19 cellular contexts compared by ENCODE assay signal in the genomic region with DNA sequence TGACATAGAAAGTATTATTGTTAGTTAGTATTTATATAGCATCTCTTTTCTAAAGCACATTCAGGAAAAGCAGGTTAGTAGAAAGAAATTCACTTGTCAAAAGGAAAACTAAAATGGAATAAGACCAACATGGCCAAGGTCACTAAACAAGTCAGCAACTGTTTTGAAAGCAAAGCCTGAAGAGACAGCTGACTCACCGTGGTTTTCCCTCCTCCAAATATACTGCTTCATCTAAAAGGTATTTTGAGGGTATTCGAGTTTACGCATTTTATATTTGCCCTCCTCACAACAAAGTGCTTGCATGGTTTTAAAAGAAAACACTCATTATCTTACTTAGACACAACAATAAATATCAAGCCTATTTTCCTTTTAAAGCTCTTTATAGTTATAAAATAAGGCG. TPM values are rescaled to one million over a fixed set of nuclear protein-coding genes. Genes with fewer than 3 reads are reported as not detected.
DNase-seq lines count a peak whose midpoint lies in the region; ATAC-seq and TF ChIP-seq lines count a peak whose summit lies in the region.
"Had no signal": no experiment of that assay in that cellular context is flagged by ENCODE, and none has a peak within 500 bp of the region (broad histone marks: within the 10 kb centered on the region; RNA-seq: fewer than 3 reads in every experiment).

No MANE protein-coding gene starts in this region.

- DNase-seq in ELR (ENCODE audit: low read depth) (peak; percentile 84), PC-9 (peak in 1 of 2 experiments; percentile 13), choroid plexus epithelial cell (ENCODE audit: low read depth) (peak; percentile 80), non-pigmented ciliary epithelial cell (ENCODE audit: low read depth) (peak; percentile 63), osteocyte (ENCODE audit: extremely low spot score, unreplicated experiment) (no peak), mesothelial cell of epicardium (ENCODE audit: low spot score in 2 of 2, unreplicated experiment in 2 of 2) (no peak), NCI-H1092 (lab: John Stamatoyannopoulos, UW) (no peak)
- DNase-seq in CD8-positive, alpha-beta T cell, result no peak
- DNase-seq: activated T-cell treated with anti-CD3 and anti-CD28 coated beads, Interleukin-2, amount 50 U/mL, for 4 hours; Calu3; central memory CD4-positive, alpha-beta T cell; Kasumi-1; left colon; NCI-H2171 treated with DMSO at 0.1 percent for 48 hours; stimulated activated CD4-positive, alpha-beta T cell treated with anti-CD3 and anti-CD28 coated beads, Interleukin-1b, Interleukin-23, amount 100 ng/mL, for 48 hours had no signal

- CTCF ChIA-PET in PC-9 (lab: Charles Lee), result interaction anchor here (1.0 kb wide), 1 partner anchor 13 kb away, joined by 3 read pairs; no protein-coding TSS in a partner anchor
- CTCF ChIA-PET in CD8-positive, alpha-beta T cell (lab: Charles Lee), result no interaction called here

- ATAC-seq in CD8-positive, alpha-beta T cell, result no peak
- ATAC-seq: activated T-cell treated with anti-CD3 and anti-CD28 coated beads, Interleukin-2, amount 50 U/mL, for 4 hours; left colon; stimulated activated memory B cell treated with anti-CD40 and anti-IgM and Interleukin-4, amounts not matched to agents 10 μg/mL and 1 μg/mL and 100 μg/mL, for 72 hours; WTC11 had no signal

- H3K4me3 Mint-ChIP-seq in osteocyte (ENCODE audit: unreplicated experiment), result no peak overlapping the region
- H3K4me3 Mint-ChIP-seq in CD8-positive, alpha-beta T cell, result no peak overlapping the region
- H3K4me3 Mint-ChIP-seq in mesothelial cell of epicardium, result no peak overlapping the region
- H3K4me3 Mint-ChIP-seq: activated T-cell treated with anti-CD3 and anti-CD28 coated beads, Interleukin-2, amount 50 U/mL, for 4 hours; stimulated activated memory B cell treated with anti-CD40 and anti-IgM and Interleukin-4, amounts not matched to agents 10 μg/mL and 1 μg/mL and 100 μg/mL, for 72 hours; WTC11 had no signal

- no peaks in the 10 kb centered on the region; the same call in 1 of the 2 replicates for H3K4me1 ChIP-seq in PC-9 (replicated peaks; ENCODE audit: insufficient read depth)
- no peaks in the 10 kb centered on the region for H3K4me1 ChIP-seq in CD8-positive, alpha-beta T cell (ENCODE audit: insufficient read depth, low read length)

- no peaks in the 10 kb centered on the region for H3F3A ChIP-seq in PC-9 (ENCODE audit: insufficient read depth, low read depth)

- H3K27me3 ChIP-seq in PC-9 (ENCODE audit: insufficient read depth, low read depth), result no peaks in the 10 kb centered on the region
- no peaks in the 10 kb centered on the region for H3K27me3 ChIP-seq in CD8-positive, alpha-beta T cell (ENCODE audit: insufficient read depth, low read length)
- H3K27me3 ChIP-seq: esophagus muscularis mucosa, neutrophil had no signal

- no peaks in the 10 kb centered on the region for H3K36me3 ChIP-seq in PC-9 (ENCODE audit: low read depth)
- no peaks in the 10 kb centered on the region for H3K36me3 ChIP-seq in CD8-positive, alpha-beta T cell (ENCODE audit: insufficient read depth, low read length)
- H3K36me3 ChIP-seq: esophagus muscularis mucosa, neutrophil had no signal

- H3K9me3 Mint-ChIP-seq in osteocyte (ENCODE audit: unreplicated experiment) (no peaks in the 10 kb centered on the region), mesothelial cell of epicardium (no peaks in the 10 kb centered on the region)
- no peaks in the 10 kb centered on the region for H3K9me3 Mint-ChIP-seq in CD8-positive, alpha-beta T cell
- H3K9me3 Mint-ChIP-seq: activated T-cell treated with anti-CD3 and anti-CD28 coated beads, Interleukin-2, amount 50 U/mL, for 4 hours; stimulated activated memory B cell treated with anti-CD40 and anti-IgM and Interleukin-4, amounts not matched to agents 10 μg/mL and 1 μg/mL and 100 μg/mL, for 72 hours; WTC11 had no signal

- TF ChIP-seq CTCF in PC-9 (conservative IDR thresholded peaks at IDR 0.05) (no peak), choroid plexus epithelial cell (conservative IDR thresholded peaks at IDR 0.05; ENCODE audit: low read depth, low read length) (no peak), osteocyte (IDR thresholded peaks at IDR 0.05) (no peak), mesothelial cell of epicardium (IDR thresholded peaks at IDR 0.05; ENCODE audit: unreplicated experiment) (no peak)
- no peak for TF ChIP-seq CTCF in CD8-positive, alpha-beta T cell (IDR thresholded peaks at IDR 0.05)

- H3K79me2 ChIP-seq in PC-9 (ENCODE audit: low read depth), result no peaks in the 10 kb centered on the region

- H3K27me3 Mint-ChIP-seq in osteocyte (ENCODE audit: unreplicated experiment), result peaks cover 44% of the 10 kb centered on the region
- peaks cover 3% of the 10 kb centered on the region for H3K27me3 Mint-ChIP-seq in CD8-positive, alpha-beta T cell (ENCODE audit: low read depth)
- H3K27me3 Mint-ChIP-seq in mesothelial cell of epicardium (ENCODE audit: low read depth), result no peaks in the 10 kb centered on the region
- H3K27me3 Mint-ChIP-seq: stimulated activated memory B cell treated with anti-CD40 and anti-IgM and Interleukin-4, amounts not matched to agents 10 μg/mL and 1 μg/mL and 100 μg/mL, for 72 hours had no signal

- H3K4me3 ChIP-seq in PC-9 (no peak overlapping the region), choroid plexus epithelial cell (ENCODE audit: low read depth, low read length) (no peak overlapping the region)
- no peak overlapping the region for H3K4me3 ChIP-seq in CD8-positive, alpha-beta T cell (ENCODE audit: low read depth, low read length)
- H3K4me3 ChIP-seq: esophagus muscularis mucosa had no signal

- H3K36me3 Mint-ChIP-seq in osteocyte (ENCODE audit: unreplicated experiment) (no peaks in the 10 kb centered on the region), mesothelial cell of epicardium (no peaks in the 10 kb centered on the region)
- no peaks in the 10 kb centered on the region for H3K36me3 Mint-ChIP-seq in CD8-positive, alpha-beta T cell
- H3K36me3 Mint-ChIP-seq: stimulated activated memory B cell treated with anti-CD40 and anti-IgM and Interleukin-4, amounts not matched to agents 10 μg/mL and 1 μg/mL and 100 μg/mL, for 72 hours; WTC11 had no signal

- H3K27ac Mint-ChIP-seq in osteocyte (ENCODE audit: unreplicated experiment), result no peak overlapping the region
- no peak overlapping the region for H3K27ac Mint-ChIP-seq in CD8-positive, alpha-beta T cell
- H3K27ac Mint-ChIP-seq in mesothelial cell of epicardium, result no peak overlapping the region
- H3K27ac Mint-ChIP-seq: stimulated activated memory B cell treated with anti-CD40 and anti-IgM and Interleukin-4, amounts not matched to agents 10 μg/mL and 1 μg/mL and 100 μg/mL, for 72 hours; WTC11 had no signal

- H2AFZ ChIP-seq in PC-9, result 0 out of 2 replicates have a peak overlapping the region, but pooled peaks have one; percentile 4

- H4K20me1 ChIP-seq in PC-9 (ENCODE audit: insufficient read depth), result no peaks in the 10 kb centered on the region

- no peaks in the 10 kb centered on the region for H3K9me2 ChIP-seq in PC-9 (ENCODE audit: insufficient read depth)

- POLR2A ChIA-PET in PC-9 (lab: Charles Lee; ENCODE audit: unreplicated experiment), result interaction anchor here (0.6 to 0.7 kb wide), 2 partner anchors 681 to 1163 kb away, joined by 4 to 5 read pairs; no protein-coding TSS in a partner anchor
- POLR2A ChIA-PET in CD8-positive, alpha-beta T cell (lab: Charles Lee), result no interaction called here

- intact Hi-C loops in PC-9 (cut with micrococcal nuclease; ENCODE audit: unreplicated experiment), result no loop called here
- intact Hi-C loops in CD8-positive, alpha-beta T cell (cut with DNase I, micrococcal nuclease), result no loop called here

- H3K4me1 Mint-ChIP-seq in osteocyte (ENCODE audit: unreplicated experiment) (peaks cover 8% of the 10 kb centered on the region), mesothelial cell of epicardium (no peaks in the 10 kb centered on the region)
- no peaks in the 10 kb centered on the region for H3K4me1 Mint-ChIP-seq in CD8-positive, alpha-beta T cell (ENCODE audit: low read depth)
- H3K4me1 Mint-ChIP-seq: stimulated activated memory B cell treated with anti-CD40 and anti-IgM and Interleukin-4, amounts not matched to agents 10 μg/mL and 1 μg/mL and 100 μg/mL, for 72 hours had no signal

- no peak overlapping the region for H3K4me2 ChIP-seq in PC-9

- H3K27ac ChIP-seq in PC-9, result no peak overlapping the region
- no peak overlapping the region for H3K27ac ChIP-seq in CD8-positive, alpha-beta T cell (ENCODE audit: low read depth, low read length)
- H3K27ac ChIP-seq: esophagus muscularis mucosa, neutrophil had no signal

- no TSS peak for BruUV-seq in PC-9 (replicated peaks; lab: Mats Ljungman, UMichigan)

- H3K9me3 ChIP-seq in PC-9 (ENCODE audit: insufficient read depth, low read depth), result no peaks in the 10 kb centered on the region
- no peaks in the 10 kb centered on the region for H3K9me3 ChIP-seq in CD8-positive, alpha-beta T cell (ENCODE audit: low read length)
- H3K9me3 ChIP-seq: esophagus muscularis mucosa, neutrophil had no signal

RNA-seq across cellular contexts. Expression of gene ZNF385B, which starts 24.0 kb away (rescaled TPM):
- 2.8 and 4.1 TPM in 2 replicates for total RNA-seq in PC-9 (2021)
- 0.13 and 0.16 TPM in 2 replicates for total RNA-seq in osteocyte
- total RNA-seq in CD8-positive, alpha-beta T cell, result not detected
- total RNA-seq in mesothelial cell of epicardium, result 0.11 to 0.20 TPM in 2 of 3 replicates, not detected in the other

Comparison
In these comparisons a context has a peak if more than half of its experiments do, and no peak if none do; other contexts are left out.
1. DNase-seq: peak in ELR (single experiment), choroid plexus epithelial cell (single experiment) and non-pigmented ciliary epithelial cell (single experiment); none in osteocyte (single experiment), CD8-positive, alpha-beta T cell (0 of 7), mesothelial cell of epicardium (0 of 2) and NCI-H1092 (single experiment).